In genomic region chr17:27608330-27609230, GRCh38 we compare ENCODE assay signal across 18 cellular contexts. TPM values are rescaled to one million over a fixed set of nuclear protein-coding genes. Genes with fewer than 3 reads are reported as not detected.
DNase-seq lines count a peak whose midpoint lies in the region; ATAC-seq, FAIRE-seq and TF ChIP-seq lines count a peak whose summit lies in the region.
"Had no signal": no experiment of that assay in that cellular context is flagged by ENCODE, and none has a peak within 500 bp of the region (broad histone marks: within the 10 kb centered on the region; RNA-seq: fewer than 3 reads in every experiment).

No MANE protein-coding gene starts in this region.

- CTCF ChIA-PET in activated CD4-positive, alpha-beta T cell treated with anti-CD3 and anti-CD28 coated beads, Interleukin-2, amount 10 ng/mL, durations not matched to agents 7 days and 5 days (lab: Charles Lee), result interaction anchor here (0.8 to 3.1 kb wide), 8 partner anchors 10 to 228 kb away, joined by 3 to 9 read pairs (median 5); partner anchors contain the start of gene LGALS9

- peak overlapping the region; percentile 52 for H3K27ac Mint-ChIP-seq in activated CD4-positive, alpha-beta T cell treated with anti-CD3 and anti-CD28 coated beads, Interleukin-2, amount 10 ng/mL, durations not matched to agents 7 days and 5 days

- H3K27me3 Mint-ChIP-seq in activated CD4-positive, alpha-beta T cell treated with anti-CD3 and anti-CD28 coated beads, Interleukin-2, amount 10 ng/mL, durations not matched to agents 7 days and 5 days, result no peaks in the 10 kb centered on the region
- H3K27me3 Mint-ChIP-seq: brain; CD4-positive, CD25-positive, alpha-beta regulatory T cell had no signal

- no peak for TF ChIP-seq POLR2A in GM12892 (IDR thresholded peaks at IDR 0.05; ENCODE audit: low read depth, low read length)

- H3K4me1 Mint-ChIP-seq in activated CD4-positive, alpha-beta T cell treated with anti-CD3 and anti-CD28 coated beads, Interleukin-2, amount 10 ng/mL, durations not matched to agents 7 days and 5 days, result peaks cover 14% of the 10 kb centered on the region
- H3K4me1 Mint-ChIP-seq: brain, GM23338 had no signal

- no peak for ATAC-seq in HG03039 (IDR thresholded peaks at IDR 0.05; ENCODE audit: unreplicated experiment)

- H3K9me3 Mint-ChIP-seq in activated CD4-positive, alpha-beta T cell treated with anti-CD3 and anti-CD28 coated beads, Interleukin-2, amount 10 ng/mL, durations not matched to agents 7 days and 5 days, result no peaks in the 10 kb centered on the region
- H3K9me3 Mint-ChIP-seq: brain; CD4-positive, CD25-positive, alpha-beta regulatory T cell; GM23338 had no signal

- FAIRE-seq in GM18507 (lab: Jason Lieb, UNC) (peak; percentile 12), GM12892 (lab: Jason Lieb, UNC) (no peak)
- FAIRE-seq: islet of Langerhans, RCC 7860 had no signal

- POLR2A ChIA-PET in activated CD4-positive, alpha-beta T cell treated with anti-CD3 and anti-CD28 coated beads, Interleukin-2, amount 10 ng/mL, durations not matched to agents 7 days and 5 days (lab: Charles Lee), result no interaction called here

- H3K36me3 Mint-ChIP-seq in activated CD4-positive, alpha-beta T cell treated with anti-CD3 and anti-CD28 coated beads, Interleukin-2, amount 10 ng/mL, durations not matched to agents 7 days and 5 days (ENCODE audit: low read depth), result peaks cover 34% of the 10 kb centered on the region

- no peak overlapping the region for H3K4me3 Mint-ChIP-seq in activated CD4-positive, alpha-beta T cell treated with anti-CD3 and anti-CD28 coated beads, Interleukin-2, amount 10 ng/mL, durations not matched to agents 7 days and 5 days
- H3K4me3 Mint-ChIP-seq: brain; CD4-positive, CD25-positive, alpha-beta regulatory T cell; GM23338 had no signal

- no peak for DNase-seq in activated CD4-positive, alpha-beta T cell treated with anti-CD3 and anti-CD28 coated beads, Interleukin-2, amount 10 ng/mL, durations not matched to agents 7 days and 5 days
- DNase-seq in activated CD4-positive, alpha-beta T cell treated with anti-CD3 and anti-CD28 coated beads for 4 hours, result no peak
- no peak for DNase-seq in GM18507 (ENCODE audit: extremely low spot score, insufficient read length, low read depth)
- peak; percentile 14 for DNase-seq in RKO (ENCODE audit: low spot score)
- DNase-seq in kidney tubule cell (ENCODE audit: low spot score), result peak; percentile 74
- no peak for DNase-seq in GM12892 (ENCODE audit: insufficient read length)
- DNase-seq in HPDE6-E6E7 (ENCODE audit: extremely low spot score), result no peak
- DNase-seq: activated naive CD4-positive, alpha-beta T cell; NCI-H1092; NCI-H2029 treated with DMSO at 0.1 percent for 48 hours; retina; stimulated activated CD4-positive, alpha-beta T cell treated with anti-CD3 and anti-CD28 coated beads, Interleukin-12 subunit alpha, Interleukin-12 subunit beta, amount 100 ng/mL, for 4 hours had no signal

RNA-seq across cellular contexts. Expression of gene LGALS9, which starts 22.4 kb away (rescaled TPM):
- 100 to 1,000 TPM; 223 to 233 TPM for total RNA-seq in activated CD4-positive, alpha-beta T cell treated with anti-CD3 and anti-CD28 coated beads, Interleukin-2, amount 10 ng/mL, durations not matched to agents 7 days and 5 days
- polyA plus RNA-seq in GM12892 (2012; ENCODE audit: missing spikeins), result 125 TPM

Comparison
In these comparisons a context has a peak if more than half of its experiments do, and no peak if none do; other contexts are left out.
1. DNase-seq: peak in RKO (single experiment) and kidney tubule cell (single experiment); none in activated CD4-positive, alpha-beta T cell treated with anti-CD3 and anti-CD28 coated beads, Interleukin-2, amount 10 ng/mL, durations not matched to agents 7 days and 5 days (single experiment), activated CD4-positive, alpha-beta T cell treated with anti-CD3 and anti-CD28 coated beads for 4 hours (0 of 2), GM18507 (single experiment), GM12892 (single experiment) and HPDE6-E6E7 (single experiment).